Comparison of ENCODE assay signal across 21 cellular contexts in the genomic region with DNA sequence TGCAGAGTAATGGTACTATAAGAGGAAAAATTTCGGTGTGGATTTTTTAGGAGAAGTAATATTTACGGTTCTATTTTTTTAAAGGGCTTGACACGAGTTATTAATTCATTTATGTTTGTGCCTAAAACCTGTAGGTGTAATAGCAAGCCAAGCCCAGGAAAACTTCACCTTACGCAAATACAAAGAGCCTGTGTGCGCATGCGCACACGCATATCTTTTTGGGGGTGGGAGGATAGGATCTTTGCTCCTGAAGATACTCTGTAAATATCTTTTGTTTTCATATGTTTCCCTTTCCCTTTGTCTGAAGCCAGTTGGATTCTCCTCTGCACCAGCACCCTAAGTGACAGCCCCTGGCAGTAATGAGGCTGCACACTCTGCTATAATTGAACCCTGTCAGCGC.
DNase-seq lines count a peak whose midpoint lies in the region; ATAC-seq lines count a peak whose summit lies in the region.
"Had no signal": no experiment of that assay in that cellular context is flagged by ENCODE, and none has a peak within 500 bp of the region (broad histone marks: within the 10 kb centered on the region; RNA-seq: fewer than 3 reads in every experiment).

No MANE protein-coding gene starts in this region.

- no peaks in the 10 kb centered on the region for H3K36me3 Mint-ChIP-seq in activated T-cell treated with anti-CD3 and anti-CD28 coated beads, Interleukin-2, amount 50 U/mL, for 4 hours (ENCODE audit: insufficient read depth)
- H3K36me3 Mint-ChIP-seq: CD8-positive, alpha-beta memory T cell; T-cell had no signal

- H2AK5ac ChIP-seq in mesenchymal stem cell (ENCODE audit: low read length, severe bottlenecking) = no peak overlapping the region

- H3K4me3 Mint-ChIP-seq in activated T-cell treated with anti-CD3 and anti-CD28 coated beads, Interleukin-2, amount 50 U/mL, for 4 hours = no peak overlapping the region
- H3K4me3 Mint-ChIP-seq: CD8-positive, alpha-beta memory T cell; T-cell had no signal

- peaks cover 10% of the 10 kb centered on the region for H3K9me3 Mint-ChIP-seq in activated T-cell treated with anti-CD3 and anti-CD28 coated beads, Interleukin-2, amount 50 U/mL, for 4 hours

- no peak overlapping the region for H3K27ac ChIP-seq in mesenchymal stem cell (ENCODE audit: low read length, poor library complexity, severe bottlenecking)
- H3K27ac ChIP-seq: 22Rv1, SJCRH30 had no signal

- H3K9ac ChIP-seq in mesenchymal stem cell (ENCODE audit: low read length) = no peak overlapping the region

- H3K79me1 ChIP-seq in mesenchymal stem cell (replicated peaks; ENCODE audit: low read length, poor library complexity, severe bottlenecking) = no peaks in the 10 kb centered on the region

- no peak overlapping the region for H2BK15ac ChIP-seq in mesenchymal stem cell (ENCODE audit: low read depth, poor library complexity, severe bottlenecking)

- H3K4me2 ChIP-seq in mesenchymal stem cell (ENCODE audit: low read length, poor library complexity, severe bottlenecking) = no peak overlapping the region

- H3K23ac ChIP-seq in mesenchymal stem cell (ENCODE audit: low read length in 2 of 2) = no peak overlapping the region

- no peaks in the 10 kb centered on the region for H3K27me3 Mint-ChIP-seq in activated T-cell treated with anti-CD3 and anti-CD28 coated beads, Interleukin-2, amount 50 U/mL, for 4 hours (ENCODE audit: low read depth)
- H3K27me3 Mint-ChIP-seq: CD8-positive, alpha-beta memory T cell; T-cell had no signal

- no peak overlapping the region for H2BK12ac ChIP-seq in mesenchymal stem cell (ENCODE audit: low read length in 2 of 2)

- H4K91ac ChIP-seq in mesenchymal stem cell (ENCODE audit: low read length) = no peak overlapping the region

- H3K27me3 ChIP-seq in mesenchymal stem cell (ENCODE audit: control insufficient read depth in 1 of 2, insufficient read depth in 1 of 2, low read length in 2 of 2) = no peaks in the 10 kb centered on the region
- H3K27me3 ChIP-seq: SJCRH30 had no signal

- DNase-seq in NCI-H146 (lab: John Stamatoyannopoulos, UW) (peak; percentile 9), NCI-H146 treated with DMSO at 0.1 percent for 48 hours (lab: John Stamatoyannopoulos, UW; ENCODE audit: unreplicated experiment) (no peak), NCI-H1436 (lab: John Stamatoyannopoulos, UW) (peak; percentile 78), NCI-H748 (lab: John Stamatoyannopoulos, UW; ENCODE audit: unreplicated experiment) (peak; percentile 96), mesenchymal stem cell (no peak), G401 (ENCODE audit: low spot score) (no peak), left ventricle myocardium superior (no peak)
- DNase-seq in activated T-cell treated with anti-CD3 and anti-CD28 coated beads, Interleukin-2, amount 50 U/mL, for 4 hours = no peak
- DNase-seq: ACHN; C1 segment of cervical spinal cord; CD8-positive, alpha-beta memory T cell; GF-D8; GOT3; MG63; NCI-H510A; NCI-H82; OCI-M1; SJCRH30; T-cell had no signal

- H2BK5ac ChIP-seq in mesenchymal stem cell (ENCODE audit: low read depth, low read length, poor library complexity, severe bottlenecking) = no peak overlapping the region

- WGBS in mesenchymal stem cell = 89% methylated on average over 8 of the region's 8 CpGs

- no peaks in the 10 kb centered on the region for H3K9me3 ChIP-seq in mesenchymal stem cell (ENCODE audit: control insufficient read depth, low read length)
- H3K9me3 ChIP-seq: MG63, SJCRH30 had no signal

- in situ Hi-C loops in G401 (cut with HindIII; ENCODE audit: low sequenced_read_pairs) = no loop called here

- no peak for ATAC-seq in activated T-cell treated with anti-CD3 and anti-CD28 coated beads, Interleukin-2, amount 50 U/mL, for 4 hours
- no peak for ATAC-seq in left ventricle myocardium superior
- ATAC-seq: HCT116, T-cell had no signal

- H4K8ac ChIP-seq in mesenchymal stem cell (ENCODE audit: low read length) = no peak overlapping the region

- H3K14ac ChIP-seq in mesenchymal stem cell (ENCODE audit: low read length in 2 of 2) = no peak overlapping the region

- no peak overlapping the region for H2AFZ ChIP-seq in mesenchymal stem cell (ENCODE audit: low read depth, low read length)

- no peak overlapping the region for H3K18ac ChIP-seq in mesenchymal stem cell (ENCODE audit: low read depth in 1 of 2, low read length in 2 of 2)

- H3K4ac ChIP-seq in mesenchymal stem cell (ENCODE audit: low read depth in 1 of 2, low read length in 2 of 2) = no peak overlapping the region

- H3K4me1 ChIP-seq in mesenchymal stem cell (ENCODE audit: control insufficient read depth, insufficient read depth, low read depth, low read length) = no peaks in the 10 kb centered on the region
- H3K4me1 ChIP-seq: SJCRH30 had no signal

- H3K4me1 Mint-ChIP-seq in activated T-cell treated with anti-CD3 and anti-CD28 coated beads, Interleukin-2, amount 50 U/mL, for 4 hours (ENCODE audit: low read depth) = no peaks in the 10 kb centered on the region
- H3K4me1 Mint-ChIP-seq: CD8-positive, alpha-beta memory T cell; T-cell had no signal

- peak overlapping the region; percentile 19 for H2BK120ac ChIP-seq in mesenchymal stem cell (ENCODE audit: low read depth, low read length)

- H3K36me3 ChIP-seq in mesenchymal stem cell (ENCODE audit: control insufficient read depth in 1 of 2, insufficient read depth in 2 of 2, low read depth in 1 of 2, low read length in 2 of 2) = no peaks in the 10 kb centered on the region
- H3K36me3 ChIP-seq: MG63, SJCRH30 had no signal

- no peak overlapping the region for H3K4me3 ChIP-seq in mesenchymal stem cell (ENCODE audit: insufficient read depth in 1 of 2, low read depth in 1 of 2, low read length in 2 of 2)
- H3K4me3 ChIP-seq: MG63, SJCRH30 had no signal

- intact Hi-C loops in left ventricle myocardium superior (cut with micrococcal nuclease) = no loop called here

Comparison
In these comparisons a context has a peak if more than half of its experiments do, and no peak if none do; other contexts are left out.
1. DNase-seq: peak in NCI-H146 (single experiment), NCI-H1436 (single experiment) and NCI-H748 (single experiment); none in NCI-H146 treated with DMSO at 0.1 percent for 48 hours (single experiment), mesenchymal stem cell (single experiment), G401 (single experiment), activated T-cell treated with anti-CD3 and anti-CD28 coated beads, Interleukin-2, amount 50 U/mL, for 4 hours (single experiment) and left ventricle myocardium superior (single experiment).